Comparison of ENCODE assay signal across 10 cellular contexts in genomic region chr2:173991857-173992588, GRCh38. TPM values are rescaled to one million over a fixed set of nuclear protein-coding genes. Genes with fewer than 3 reads are reported as not detected.
DNase-seq lines count a peak whose midpoint lies in the region; ATAC-seq and TF ChIP-seq lines count a peak whose summit lies in the region.
"Had no signal": no experiment of that assay in that cellular context is flagged by ENCODE, and none has a peak within 500 bp of the region (broad histone marks: within the 10 kb centered on the region; RNA-seq: fewer than 3 reads in every experiment).

No MANE protein-coding gene starts in this region.

- intact Hi-C loops in CD4-positive, alpha-beta memory T cell (cut with micrococcal nuclease): no loop called here
- intact Hi-C loops in activated T-helper 1 cell treated with anti-CD3 and anti-CD28 coated beads, Interleukin-12 subunit alpha, Interleukin-12 subunit beta, Interleukin-2, Interleukin-4 antibody, amounts not matched to agents 30 ng/mL and 10 ng/mL and 1 ng/mL, durations not matched to agents 14 hours and 24 hours and 36 hours (cut with micrococcal nuclease): no loop called here

- H3K27me3 ChIP-seq in GM23248 (replicated peaks; ENCODE audit: insufficient read depth) (no peaks in the 10 kb centered on the region), adipocyte (replicated peaks; ENCODE audit: control insufficient read depth, insufficient read depth, low read length) (no peaks in the 10 kb centered on the region), right atrium auricular region (no peaks in the 10 kb centered on the region)
- H3K27me3 ChIP-seq in CD4-positive, alpha-beta memory T cell (ENCODE audit: insufficient read depth, low read length): no peaks in the 10 kb centered on the region

- no peaks in the 10 kb centered on the region for H3K9me3 Mint-ChIP-seq in T-cell
- H3K9me3 Mint-ChIP-seq in CD4-positive, alpha-beta memory T cell: no peaks in the 10 kb centered on the region
- no peaks in the 10 kb centered on the region for H3K9me3 Mint-ChIP-seq in activated T-helper 1 cell treated with anti-CD3 and anti-CD28 coated beads, Interleukin-12 subunit alpha, Interleukin-12 subunit beta, Interleukin-2, Interleukin-4 antibody, amounts not matched to agents 30 ng/mL and 10 ng/mL and 1 ng/mL, durations not matched to agents 14 hours and 24 hours and 36 hours
- H3K9me3 Mint-ChIP-seq: activated naive CD4-positive, alpha-beta T cell treated with anti-CD3 and anti-CD28 coated beads, Interleukin-2, amount 10 ng/mL, durations not matched to agents 7 days and 5 days had no signal

- H3K9ac ChIP-seq in GM23248: peak overlapping the region; percentile 23; the same call in 1 of the 2 replicates
- peak overlapping the region; percentile 64 for H3K9ac ChIP-seq in adipocyte (ENCODE audit: low read length)

- H3K9me2 ChIP-seq in GM23248 (ENCODE audit: insufficient read depth): no peaks in the 10 kb centered on the region

- no peak for TF ChIP-seq CTCF in right atrium auricular region (IDR thresholded peaks at IDR 0.05)

- H3K9me3 ChIP-seq in GM23248 (ENCODE audit: low read depth) (no peaks in the 10 kb centered on the region), adipocyte (ENCODE audit: control insufficient read depth, low read length) (no peaks in the 10 kb centered on the region), right atrium auricular region (no peaks in the 10 kb centered on the region)
- no peaks in the 10 kb centered on the region for H3K9me3 ChIP-seq in CD4-positive, alpha-beta memory T cell (ENCODE audit: control insufficient read depth in 1 of 2, low read length in 2 of 2)

- peaks cover 16% of the 10 kb centered on the region for H3K4me1 ChIP-seq in GM23248 (ENCODE audit: insufficient read depth)
- peaks cover 54% of the 10 kb centered on the region for H3K4me1 ChIP-seq in adipocyte (ENCODE audit: control insufficient read depth, insufficient read depth, low read length)
- H3K4me1 ChIP-seq in right atrium auricular region: peaks cover 0 to 46% of the 10 kb centered on the region in 2 donors
- H3K4me1 ChIP-seq in CD4-positive, alpha-beta memory T cell (ENCODE audit: insufficient read depth, low read length): no peaks in the 10 kb centered on the region

- peak overlapping the region; percentile 57 for H3K4me2 ChIP-seq in GM23248 (ENCODE audit: unreplicated experiment)

- POLR2A ChIA-PET in T-cell (lab: Charles Lee): interaction anchor here in 1 of 2 donors (0.6 kb wide), 1 partner anchor 11 kb away, joined by 4 read pairs; no protein-coding TSS in a partner anchor
- POLR2A ChIA-PET in CD4-positive, alpha-beta memory T cell (lab: Charles Lee; ENCODE audit: partially characterized antibody): no interaction called here

- H3K27ac ChIP-seq in GM23248: peak overlapping the region; percentile 32
- H3K27ac ChIP-seq in right atrium auricular region: peak overlapping the region; percentile 44 to 70
- peak overlapping the region in 14 of 21 experiments; percentile 2 to 73 (median 50) for H3K27ac ChIP-seq in skin epidermis
- no peak overlapping the region for H3K27ac ChIP-seq in CD4-positive, alpha-beta memory T cell (ENCODE audit: low read depth, low read length)

- CTCF ChIA-PET in T-cell (lab: Charles Lee): no interaction called here
- CTCF ChIA-PET in CD4-positive, alpha-beta memory T cell (lab: Charles Lee; ENCODE audit: partially characterized antibody): no interaction called here

- H3K4me3 ChIP-seq in GM23248: peak overlapping the region; percentile 20; the same call in 1 of the 2 replicates
- H3K4me3 ChIP-seq in adipocyte (ENCODE audit: low read length): peak overlapping the region; percentile 48
- H3K4me3 ChIP-seq in right atrium auricular region: no peak overlapping the region
- no peak overlapping the region for H3K4me3 ChIP-seq in skin epidermis
- no peak overlapping the region for H3K4me3 ChIP-seq in CD4-positive, alpha-beta memory T cell (ENCODE audit: low read length in 2 of 2)

- in situ Hi-C loops in GM23248 (cut with MboI): no loop called here

- H3K36me3 Mint-ChIP-seq in T-cell: no peaks in the 10 kb centered on the region
- H3K36me3 Mint-ChIP-seq in CD4-positive, alpha-beta memory T cell: no peaks in the 10 kb centered on the region
- H3K36me3 Mint-ChIP-seq in activated T-helper 1 cell treated with anti-CD3 and anti-CD28 coated beads, Interleukin-12 subunit alpha, Interleukin-12 subunit beta, Interleukin-2, Interleukin-4 antibody, amounts not matched to agents 30 ng/mL and 10 ng/mL and 1 ng/mL, durations not matched to agents 14 hours and 24 hours and 36 hours (ENCODE audit: low read depth): no peaks in the 10 kb centered on the region
- H3K36me3 Mint-ChIP-seq: activated naive CD4-positive, alpha-beta T cell treated with anti-CD3 and anti-CD28 coated beads, Interleukin-2, amount 10 ng/mL, durations not matched to agents 7 days and 5 days had no signal

- ATAC-seq in T-cell (replicated peaks in 1 of 4): no peak
- ATAC-seq: activated CD4-positive, CD25-positive, alpha-beta regulatory T cell treated with anti-CD3 and anti-CD28 coated beads, Interleukin-2, amount 50 U/mL, for 24 hours had no signal

- H3K36me3 ChIP-seq in GM23248 (ENCODE audit: low read depth) (no peaks in the 10 kb centered on the region), adipocyte (ENCODE audit: control insufficient read depth, insufficient read depth, low read length, severe bottlenecking) (no peaks in the 10 kb centered on the region), right atrium auricular region (no peaks in the 10 kb centered on the region)
- no peaks in the 10 kb centered on the region for H3K36me3 ChIP-seq in CD4-positive, alpha-beta memory T cell (ENCODE audit: insufficient read depth, low read length)

- DNase-seq in GM23248 (peak; percentile 89), adipocyte (ENCODE audit: low read depth) (no peak), right atrium auricular region (ENCODE audit: low spot score) (peak; percentile 92), T-cell (no peak), GM19238 (ENCODE audit: insufficient read length, low spot score) (no peak)
- no peak for DNase-seq in CD4-positive, alpha-beta memory T cell
- DNase-seq in activated T-helper 1 cell treated with anti-CD3 and anti-CD28 coated beads, Interleukin-12 subunit alpha, Interleukin-12 subunit beta, Interleukin-2, Interleukin-4 antibody, amounts not matched to agents 30 ng/mL and 10 ng/mL and 1 ng/mL, durations not matched to agents 14 hours and 24 hours and 36 hours (ENCODE audit: low spot score): no peak
- DNase-seq: activated naive CD4-positive, alpha-beta T cell treated with anti-CD3 and anti-CD28 coated beads, Interleukin-2, amount 10 ng/mL, durations not matched to agents 7 days and 5 days had no signal

- peaks cover 8 to 9% of the 10 kb centered on the region in 2 donors for H3K27me3 Mint-ChIP-seq in T-cell
- H3K27me3 Mint-ChIP-seq in CD4-positive, alpha-beta memory T cell: peaks cover 2 to 5% of the 10 kb centered on the region in 2 donors
- peaks cover 18% of the 10 kb centered on the region for H3K27me3 Mint-ChIP-seq in activated T-helper 1 cell treated with anti-CD3 and anti-CD28 coated beads, Interleukin-12 subunit alpha, Interleukin-12 subunit beta, Interleukin-2, Interleukin-4 antibody, amounts not matched to agents 30 ng/mL and 10 ng/mL and 1 ng/mL, durations not matched to agents 14 hours and 24 hours and 36 hours (ENCODE audit: insufficient read depth)

- H3F3A ChIP-seq in GM23248 (ENCODE audit: insufficient read depth): peaks cover 6% of the 10 kb centered on the region

- H3K4me1 Mint-ChIP-seq in T-cell: peaks cover 0 to 10% (median 5%) of the 10 kb centered on the region in 3 donors
- peaks cover 4 to 10% (median 6%) of the 10 kb centered on the region in 4 donors for H3K4me1 Mint-ChIP-seq in CD4-positive, alpha-beta memory T cell
- peaks cover 5% of the 10 kb centered on the region for H3K4me1 Mint-ChIP-seq in activated T-helper 1 cell treated with anti-CD3 and anti-CD28 coated beads, Interleukin-12 subunit alpha, Interleukin-12 subunit beta, Interleukin-2, Interleukin-4 antibody, amounts not matched to agents 30 ng/mL and 10 ng/mL and 1 ng/mL, durations not matched to agents 14 hours and 24 hours and 36 hours (ENCODE audit: low read depth)

- 16% methylated on average over 5 of the region's 5 CpGs for WGBS in GM23248 (ENCODE audit: low coverage in 1 of 2, low lambda C conversion rate in 2 of 2, missing lambda C conversion rate in 2 of 2), 2 experiments

- no peaks in the 10 kb centered on the region for H4K20me1 ChIP-seq in GM23248 (ENCODE audit: insufficient read depth)

- no peak overlapping the region for H3K27ac Mint-ChIP-seq in T-cell
- H3K27ac Mint-ChIP-seq in CD4-positive, alpha-beta memory T cell: no peak overlapping the region
- no peak overlapping the region for H3K27ac Mint-ChIP-seq in activated T-helper 1 cell treated with anti-CD3 and anti-CD28 coated beads, Interleukin-12 subunit alpha, Interleukin-12 subunit beta, Interleukin-2, Interleukin-4 antibody, amounts not matched to agents 30 ng/mL and 10 ng/mL and 1 ng/mL, durations not matched to agents 14 hours and 24 hours and 36 hours
- H3K27ac Mint-ChIP-seq: activated naive CD4-positive, alpha-beta T cell treated with anti-CD3 and anti-CD28 coated beads, Interleukin-2, amount 10 ng/mL, durations not matched to agents 7 days and 5 days had no signal

- H3K4me3 Mint-ChIP-seq in T-cell: no peak overlapping the region
- no peak overlapping the region for H3K4me3 Mint-ChIP-seq in CD4-positive, alpha-beta memory T cell
- no peak overlapping the region for H3K4me3 Mint-ChIP-seq in activated T-helper 1 cell treated with anti-CD3 and anti-CD28 coated beads, Interleukin-12 subunit alpha, Interleukin-12 subunit beta, Interleukin-2, Interleukin-4 antibody, amounts not matched to agents 30 ng/mL and 10 ng/mL and 1 ng/mL, durations not matched to agents 14 hours and 24 hours and 36 hours
- H3K4me3 Mint-ChIP-seq: activated naive CD4-positive, alpha-beta T cell treated with anti-CD3 and anti-CD28 coated beads, Interleukin-2, amount 10 ng/mL, durations not matched to agents 7 days and 5 days had no signal

- H3K79me2 ChIP-seq in GM23248 (ENCODE audit: insufficient read depth): no peaks in the 10 kb centered on the region

- H2AFZ ChIP-seq in GM23248: no peak overlapping the region

RNA-seq across cellular contexts. Expression of gene SP3, which starts 26.9 kb away (rescaled TPM):
- 78.8 and 88.5 TPM in 2 replicates for total RNA-seq in GM23248 (2014; rRNA removed; shearing (Covaris generic))
- polyA plus RNA-seq in GM23248 (2016; fragmentation: Nextera tagmentation; extraction: Ambion mirVana): 24.7 and 27.7 TPM in 2 replicates
- total RNA-seq in right atrium auricular region: 10 to 100 TPM; 33.2 to 45.0 TPM
- 100 to 1,000 TPM; 107 to 150 (median 123) TPM for total RNA-seq in T-cell
- 100 to 1,000 TPM; 117 to 130 TPM for total RNA-seq in CD4-positive, alpha-beta memory T cell
- 10 to 100 TPM; 55.5 to 83.4 TPM for polyA plus RNA-seq in CD4-positive, alpha-beta memory T cell
- total RNA-seq in activated T-helper 1 cell treated with anti-CD3 and anti-CD28 coated beads, Interleukin-12 subunit alpha, Interleukin-12 subunit beta, Interleukin-2, Interleukin-4 antibody, amounts not matched to agents 30 ng/mL and 10 ng/mL and 1 ng/mL, durations not matched to agents 14 hours and 24 hours and 36 hours: 95.8 and 103 TPM in 2 replicates

Comparison
In these comparisons a context has a peak if more than half of its experiments do, and no peak if none do; other contexts are left out.
1. DNase-seq: peak in GM23248 (single experiment) and right atrium auricular region (single experiment); none in adipocyte (single experiment), T-cell (0 of 34), GM19238 (single experiment), CD4-positive, alpha-beta memory T cell (0 of 5) and activated T-helper 1 cell treated with anti-CD3 and anti-CD28 coated beads, Interleukin-12 subunit alpha, Interleukin-12 subunit beta, Interleukin-2, Interleukin-4 antibody, amounts not matched to agents 30 ng/mL and 10 ng/mL and 1 ng/mL, durations not matched to agents 14 hours and 24 hours and 36 hours (single experiment).
2. H3K4me3 ChIP-seq: peak in GM23248 (single experiment) and adipocyte (single experiment); none in right atrium auricular region (0 of 2), skin epidermis (0 of 7) and CD4-positive, alpha-beta memory T cell (0 of 2).